ENCODE assay signal across 17 cellular contexts in the genomic region with DNA sequence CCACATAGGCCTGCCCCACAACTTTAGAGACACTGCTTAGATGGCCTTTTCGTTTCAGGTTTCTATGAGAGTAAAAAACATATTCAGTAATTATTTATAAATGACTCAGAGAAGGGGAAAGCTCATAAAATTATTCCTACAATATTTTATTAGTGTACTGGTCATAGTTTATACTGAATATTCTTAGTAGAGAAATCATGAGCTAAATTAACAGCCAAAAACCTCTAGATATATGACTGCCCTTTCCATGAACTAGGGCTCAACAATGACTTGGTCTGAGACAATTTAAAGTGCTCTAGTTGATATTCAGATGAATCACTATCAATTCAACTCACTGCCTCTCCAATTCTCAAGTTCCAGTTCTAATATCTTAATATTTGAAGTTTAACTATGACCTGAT.
"Had no signal": no experiment of that assay in that cellular context is flagged by ENCODE, and none has a peak within 500 bp of the region (broad histone marks: within the 10 kb centered on the region; RNA-seq: fewer than 3 reads in every experiment).

No MANE protein-coding gene starts in this region.

- FAIRE-seq: kidney had no signal

- H3K4me3 Mint-ChIP-seq: activated CD8-positive, alpha-beta memory T cell treated with anti-CD3 and anti-CD28 coated beads, Interleukin-2, amount 10 ng/mL, durations not matched to agents 7 days and 5 days; central memory CD8-positive, alpha-beta T cell; memory B cell; nephron progenitor cell; stimulated activated memory B cell treated with anti-CD40 and anti-IgM and Interleukin-4, amounts not matched to agents 10 μg/mL and 1 μg/mL and 100 μg/mL, for 72 hours had no signal

- H3K27me3 Mint-ChIP-seq: activated CD8-positive, alpha-beta memory T cell treated with anti-CD3 and anti-CD28 coated beads, Interleukin-2, amount 10 ng/mL, durations not matched to agents 7 days and 5 days; central memory CD8-positive, alpha-beta T cell; memory B cell; stimulated activated memory B cell treated with anti-CD40 and anti-IgM and Interleukin-4, amounts not matched to agents 10 μg/mL and 1 μg/mL and 100 μg/mL, for 72 hours had no signal

- H3K4me3 ChIP-seq: left lung, thyroid gland, vagina had no signal

- H3K36me3 Mint-ChIP-seq: activated CD8-positive, alpha-beta memory T cell treated with anti-CD3 and anti-CD28 coated beads, Interleukin-2, amount 10 ng/mL, durations not matched to agents 7 days and 5 days; memory B cell; stimulated activated memory B cell treated with anti-CD40 and anti-IgM and Interleukin-4, amounts not matched to agents 10 μg/mL and 1 μg/mL and 100 μg/mL, for 72 hours had no signal

- H3K36me3 ChIP-seq: left lung, thyroid gland, vagina had no signal

- H3K9me3 Mint-ChIP-seq: nephron progenitor cell had no signal

- H3K27ac ChIP-seq: foreskin keratinocyte, left lung, thyroid gland, vagina had no signal

- H3K4me1 ChIP-seq: foreskin keratinocyte, left lung, thyroid gland, vagina had no signal

- H3K27me3 ChIP-seq: foreskin keratinocyte, left lung, thyroid gland, vagina had no signal

- H3K9me3 ChIP-seq: left lung, thyroid gland, vagina had no signal

- DNase-seq: activated CD4-positive, alpha-beta T cell treated with anti-CD3 and anti-CD28 coated beads, Interleukin-2, amount 50 U/mL, for 48 hours; activated CD8-positive, alpha-beta memory T cell treated with anti-CD3 and anti-CD28 coated beads, Interleukin-2, amount 10 ng/mL, durations not matched to agents 7 days and 5 days; activated naive CD4-positive, alpha-beta T cell treated with anti-CD3 and anti-CD28 coated beads, Interleukin-2, amount 50 U/mL, for 16 hours; activated T-cell treated with anti-CD3 and anti-CD28 coated beads, Interleukin-2, amount 50 U/mL, for 1 hour; cortex of kidney; effector CD8-positive, alpha-beta T cell; kidney; left lung; nephron progenitor cell; stimulated activated CD4-positive, alpha-beta T cell treated with anti-CD3 and anti-CD28 coated beads, Interleukin-2, amount 100 ng/mL, for 48 hours; T-helper 9 cell; thyroid gland had no signal

- H3K27ac Mint-ChIP-seq: activated CD8-positive, alpha-beta memory T cell treated with anti-CD3 and anti-CD28 coated beads, Interleukin-2, amount 10 ng/mL, durations not matched to agents 7 days and 5 days; memory B cell; nephron progenitor cell; stimulated activated memory B cell treated with anti-CD40 and anti-IgM and Interleukin-4, amounts not matched to agents 10 μg/mL and 1 μg/mL and 100 μg/mL, for 72 hours had no signal

- ATAC-seq: activated CD8-positive, alpha-beta memory T cell treated with anti-CD3 and anti-CD28 coated beads, Interleukin-2, amount 10 ng/mL, durations not matched to agents 7 days and 5 days; left lung; stimulated activated memory B cell treated with anti-CD40 and anti-IgM and Interleukin-4, amounts not matched to agents 10 μg/mL and 1 μg/mL and 100 μg/mL, for 72 hours had no signal

- H3K4me1 Mint-ChIP-seq: activated CD8-positive, alpha-beta memory T cell treated with anti-CD3 and anti-CD28 coated beads, Interleukin-2, amount 10 ng/mL, durations not matched to agents 7 days and 5 days; central memory CD8-positive, alpha-beta T cell; memory B cell; nephron progenitor cell; stimulated activated memory B cell treated with anti-CD40 and anti-IgM and Interleukin-4, amounts not matched to agents 10 μg/mL and 1 μg/mL and 100 μg/mL, for 72 hours had no signal
